In the genomic region with DNA sequence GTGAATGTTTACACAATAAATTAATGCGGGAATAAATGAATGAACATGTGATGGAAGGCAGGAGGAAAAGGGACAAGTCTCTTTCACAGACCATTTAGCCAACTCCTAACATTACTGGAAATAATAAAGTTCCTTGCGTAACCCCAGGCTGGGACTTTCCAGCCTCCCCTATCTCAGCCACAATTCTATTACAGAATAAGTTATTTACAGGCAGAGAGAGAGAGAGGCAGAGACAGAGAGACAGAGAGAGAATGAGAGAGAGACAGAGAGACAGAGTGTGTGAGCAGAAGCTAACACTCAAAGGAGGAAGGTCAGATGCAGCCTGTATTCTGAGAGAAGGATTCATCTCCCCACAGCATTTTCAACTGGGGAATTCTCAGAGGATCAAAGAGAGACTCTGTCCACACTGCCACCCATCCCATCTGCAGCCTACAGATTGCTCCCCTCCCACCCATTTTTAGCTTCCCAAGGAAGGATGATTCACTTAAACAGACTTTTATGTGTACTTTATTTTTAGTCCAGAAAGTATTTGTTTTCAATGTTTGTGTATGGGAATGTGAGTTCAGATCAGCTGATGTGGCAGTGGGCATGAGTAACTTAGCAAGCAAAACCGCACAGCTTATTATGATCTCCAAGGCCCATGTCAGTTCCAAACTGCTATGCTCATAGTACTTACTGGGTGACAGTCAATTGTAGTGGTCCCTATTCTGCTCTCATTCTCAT, we compare ENCODE assay signal across 10 cellular contexts.
DNase-seq lines count a peak whose midpoint lies in the region; ATAC-seq and TF ChIP-seq lines count a peak whose summit lies in the region.
"Had no signal": no experiment of that assay in that cellular context is flagged by ENCODE, and none has a peak within 500 bp of the region (broad histone marks: within the 10 kb centered on the region; RNA-seq: fewer than 3 reads in every experiment).

No MANE protein-coding gene starts in this region.

- peak overlapping the region; percentile 7; the same call in 1 of the 2 replicates for H3K9ac ChIP-seq in PC-3 (ENCODE audit: low read length)

- no peak for TF ChIP-seq CTCF in PC-3 (conservative IDR thresholded peaks at IDR 0.05; ENCODE audit: low read depth, low read length)
- no peak for TF ChIP-seq CTCF in esophagus muscularis mucosa (IDR thresholded peaks at IDR 0.05)
- TF ChIP-seq CTCF in osteoblast (IDR thresholded peaks at IDR 0.05; ENCODE audit: extremely low read depth, low read depth, low read length): no peak

- BruUV-seq in PC-3 (replicated peaks; lab: Mats Ljungman, UMichigan): no TSS peak

- H3K9me2 ChIP-seq in PC-3 (replicated peaks; ENCODE audit: low read length): no peaks in the 10 kb centered on the region

- H3K4me3 ChIP-seq in PC-3 (ENCODE audit: low read length): no peak overlapping the region
- no peak overlapping the region for H3K4me3 ChIP-seq in esophagus muscularis mucosa
- peak overlapping the region; percentile 21 for H3K4me3 ChIP-seq in osteoblast (ENCODE audit: insufficient read depth, low read length)
- no peak overlapping the region for H3K4me3 ChIP-seq in naive thymus-derived CD4-positive, alpha-beta T cell (ENCODE audit: low read length)

- peaks cover 0 to 9% (median 6%) of the 10 kb centered on the region in 5 donors for H3K36me3 Mint-ChIP-seq in naive thymus-derived CD4-positive, alpha-beta T cell
- H3K36me3 Mint-ChIP-seq: activated naive CD4-positive, alpha-beta T cell treated with anti-CD3 and anti-CD28 coated beads, Interleukin-2, amount 10 ng/mL, durations not matched to agents 7 days and 5 days had no signal

- H3K27me3 ChIP-seq in PC-3 (ENCODE audit: low read length) (no peaks in the 10 kb centered on the region), esophagus muscularis mucosa (no peaks in the 10 kb centered on the region), osteoblast (ENCODE audit: insufficient read depth, low read length) (no peaks in the 10 kb centered on the region)
- no peaks in the 10 kb centered on the region for H3K27me3 ChIP-seq in naive thymus-derived CD4-positive, alpha-beta T cell (ENCODE audit: control insufficient read depth in 2 of 2, insufficient read depth in 2 of 2, low read length in 2 of 2)

- WGBS in esophagus muscularis mucosa: 42% methylated on average over 3 of the region's 3 CpGs

- intact Hi-C loops in PC-3 (cut with micrococcal nuclease) (loop anchor here (10.0 kb wide), 1 partner anchor 280 kb away; no protein-coding TSS in a partner anchor), esophagus muscularis mucosa (cut with DNase I) (loop anchor here (5.0 kb wide), 1 partner anchor 212 kb away; the partner anchor contains the start of gene DYRK2)
- intact Hi-C loops in naive thymus-derived CD4-positive, alpha-beta T cell (cut with micrococcal nuclease): no loop called here

- H4K20me1 ChIP-seq in PC-3 (ENCODE audit: low read length) (no peaks in the 10 kb centered on the region), osteoblast (ENCODE audit: insufficient read depth, low read length) (no peaks in the 10 kb centered on the region)

- DNase-seq in Ammon's horn (ENCODE audit: low spot score): peak; percentile 17
- DNase-seq in PC-3: peak; percentile 92
- DNase-seq in esophagus muscularis mucosa (ENCODE audit: extremely low spot score): no peak
- DNase-seq in osteoblast (ENCODE audit: insufficient read length, low spot score, missing footprints): peak; percentile 87
- no peak for DNase-seq in iPS-NIHi7 (ENCODE audit: extremely low spot score)
- no peak for DNase-seq in naive thymus-derived CD4-positive, alpha-beta T cell
- DNase-seq: activated naive CD4-positive, alpha-beta T cell treated with anti-CD3 and anti-CD28 coated beads, Interleukin-2, amount 10 ng/mL, durations not matched to agents 7 days and 5 days; DND-41 had no signal

- ATAC-seq in PC-3 (peak; percentile 91), HG02798 (IDR thresholded peaks at IDR 0.05; ENCODE audit: poor library complexity, unreplicated experiment) (no peak), HG03135 (IDR thresholded peaks at IDR 0.05; ENCODE audit: unreplicated experiment) (no peak)
- no peak for ATAC-seq in naive thymus-derived CD4-positive, alpha-beta T cell

- H3K4me1 ChIP-seq in PC-3 (ENCODE audit: insufficient read depth, low read length) (peaks cover 36% of the 10 kb centered on the region), esophagus muscularis mucosa (peaks cover 16 to 59% (median 37%) of the 10 kb centered on the region in 4 donors), osteoblast (ENCODE audit: insufficient read depth, low read length) (peaks cover 38% of the 10 kb centered on the region)
- no peaks in the 10 kb centered on the region for H3K4me1 ChIP-seq in naive thymus-derived CD4-positive, alpha-beta T cell (ENCODE audit: control insufficient read depth in 2 of 2, insufficient read depth in 2 of 2, low read length in 2 of 2)

- no peak overlapping the region for H3K4me3 Mint-ChIP-seq in naive thymus-derived CD4-positive, alpha-beta T cell
- H3K4me3 Mint-ChIP-seq: activated naive CD4-positive, alpha-beta T cell treated with anti-CD3 and anti-CD28 coated beads, Interleukin-2, amount 10 ng/mL, durations not matched to agents 7 days and 5 days had no signal

- H3K4me1 Mint-ChIP-seq in naive thymus-derived CD4-positive, alpha-beta T cell: peaks cover 0 to 20% (median 11%) of the 10 kb centered on the region in 7 donors

- H3K79me2 ChIP-seq in PC-3 (ENCODE audit: low read length): no peaks in the 10 kb centered on the region
- no peaks in the 10 kb centered on the region for H3K79me2 ChIP-seq in osteoblast (ENCODE audit: insufficient read depth, low read length)

- no peak overlapping the region for H2AFZ ChIP-seq in PC-3 (ENCODE audit: low read length)
- peak overlapping the region; percentile 39 for H2AFZ ChIP-seq in osteoblast (ENCODE audit: low read length)

- no peaks in the 10 kb centered on the region for H3K9me3 ChIP-seq in PC-3 (ENCODE audit: low read length)
- H3K9me3 ChIP-seq in esophagus muscularis mucosa: no peaks in the 10 kb centered on the region
- H3K9me3 ChIP-seq in osteoblast (ENCODE audit: low read depth, low read length): no peaks in the 10 kb centered on the region
- no peaks in the 10 kb centered on the region for H3K9me3 ChIP-seq in naive thymus-derived CD4-positive, alpha-beta T cell (ENCODE audit: control insufficient read depth in 2 of 3, low read length in 3 of 3)

- H3K36me3 ChIP-seq in PC-3 (ENCODE audit: low read depth, low read length): no peaks in the 10 kb centered on the region
- H3K36me3 ChIP-seq in esophagus muscularis mucosa: no peaks in the 10 kb centered on the region
- no peaks in the 10 kb centered on the region for H3K36me3 ChIP-seq in osteoblast (ENCODE audit: insufficient read depth, low read length)
- no peaks in the 10 kb centered on the region for H3K36me3 ChIP-seq in naive thymus-derived CD4-positive, alpha-beta T cell (ENCODE audit: control insufficient read depth in 2 of 3, insufficient read depth in 3 of 3, low read length in 3 of 3)

- POLR2A ChIA-PET in PC-3 (lab: Charles Lee; ENCODE audit: unreplicated experiment): interaction anchor here (0.6 kb wide), 2 partner anchors 366 to 839 kb away, joined by 3 to 4 read pairs; no protein-coding TSS in a partner anchor
- POLR2A ChIA-PET in naive thymus-derived CD4-positive, alpha-beta T cell (lab: Charles Lee): no interaction called here

- H3K9me3 Mint-ChIP-seq in naive thymus-derived CD4-positive, alpha-beta T cell: peaks cover 0 to 8% (median 2%) of the 10 kb centered on the region in 11 donors

- TF ChIP-seq POLR2A in esophagus muscularis mucosa (IDR thresholded peaks at IDR 0.05; ENCODE audit: low read depth): no peak

- no peaks in the 10 kb centered on the region for H3F3A ChIP-seq in PC-3 (ENCODE audit: low read length, unreplicated experiment)

- peak overlapping the region; percentile 75 for H3K27ac ChIP-seq in PC-3 (ENCODE audit: low read length)
- H3K27ac ChIP-seq in esophagus muscularis mucosa (replicated peaks in 1 of 4): peak overlapping the region; percentile 10 to 34 (median 28)
- peak overlapping the region; percentile 88 for H3K27ac ChIP-seq in osteoblast (ENCODE audit: low read depth, low read length)
- no peak overlapping the region for H3K27ac ChIP-seq in naive thymus-derived CD4-positive, alpha-beta T cell (ENCODE audit: low read depth, low read length)

- no peak overlapping the region for H3K27ac Mint-ChIP-seq in naive thymus-derived CD4-positive, alpha-beta T cell
- H3K27ac Mint-ChIP-seq: activated naive CD4-positive, alpha-beta T cell treated with anti-CD3 and anti-CD28 coated beads, Interleukin-2, amount 10 ng/mL, durations not matched to agents 7 days and 5 days had no signal

- H3K27me3 Mint-ChIP-seq in naive thymus-derived CD4-positive, alpha-beta T cell: peaks cover 0 to 9% (median 0%) of the 10 kb centered on the region in 5 donors

- no peak for TF ChIP-seq EP300 in esophagus muscularis mucosa (IDR thresholded peaks at IDR 0.05)

- CTCF ChIA-PET in PC-3 (lab: Charles Lee): interaction anchor here (0.5 to 0.8 kb wide), 5 partner anchors 35 to 606 kb away, joined by 3 to 4 read pairs (median 3); no protein-coding TSS in a partner anchor
- CTCF ChIA-PET in naive thymus-derived CD4-positive, alpha-beta T cell (lab: Charles Lee): no interaction called here

- H3K4me2 ChIP-seq in PC-3 (ENCODE audit: low read length): peak overlapping the region; percentile 66
- peak overlapping the region; percentile 63 for H3K4me2 ChIP-seq in osteoblast (ENCODE audit: insufficient read depth, low read length)

Comparison
In these comparisons a context has a peak if more than half of its experiments do, and no peak if none do; other contexts are left out.
1. DNase-seq: peak in Ammon's horn (single experiment), PC-3 (single experiment) and osteoblast (single experiment); none in esophagus muscularis mucosa (single experiment), iPS-NIHi7 (single experiment) and naive thymus-derived CD4-positive, alpha-beta T cell (0 of 9).
2. intact Hi-C loops: an anchor here in PC-3 (10.0 kb wide) and esophagus muscularis mucosa (5.0 kb wide); none called in naive thymus-derived CD4-positive, alpha-beta T cell.